ENCODE assay signal across 14 cellular contexts in genomic region chr1:234538062-234538731, GRCh38. TPM values are rescaled to one million over a fixed set of nuclear protein-coding genes. Genes with fewer than 3 reads are reported as not detected.
DNase-seq lines count a peak whose midpoint lies in the region; ATAC-seq and TF ChIP-seq lines count a peak whose summit lies in the region.
"Had no signal": no experiment of that assay in that cellular context is flagged by ENCODE, and none has a peak within 500 bp of the region (broad histone marks: within the 10 kb centered on the region; RNA-seq: fewer than 3 reads in every experiment).

No MANE protein-coding gene starts in this region.

- H3K27ac ChIP-seq in H9 (ENCODE audit: insufficient read length, low read depth, low read length): no peak overlapping the region
- peak overlapping the region; percentile 55 for H3K27ac ChIP-seq in colonic mucosa
- H3K27ac ChIP-seq in stomach smooth muscle (ENCODE audit: low read length): peak overlapping the region; percentile 100
- H3K27ac ChIP-seq: KMS-11 had no signal

- no peak overlapping the region for H2BK12ac ChIP-seq in H9 (ENCODE audit: insufficient read length, low read depth, low read length)

- no peak for ATAC-seq in stimulated activated naive CD8-positive, alpha-beta T cell treated with anti-CD3 and anti-CD28 coated beads, Interleukin-15, amount 100 ng/mL, for 72 hours

- no peaks in the 10 kb centered on the region for H3K79me2 ChIP-seq in H9 (ENCODE audit: insufficient read depth, low read length)

- H3K9me3 ChIP-seq in H9 (ENCODE audit: control insufficient read depth, low read depth, low read length) (no peaks in the 10 kb centered on the region), colonic mucosa (no peaks in the 10 kb centered on the region), stomach smooth muscle (ENCODE audit: control insufficient read depth in 2 of 2, low read length in 2 of 2) (no peaks in the 10 kb centered on the region)

- H3K36me3 Mint-ChIP-seq in H9 (ENCODE audit: insufficient read depth in 1 of 3, low read depth in 3 of 3): no peaks in the 10 kb centered on the region
- H3K36me3 Mint-ChIP-seq in CD14-positive monocyte: no peaks in the 10 kb centered on the region

- no peaks in the 10 kb centered on the region for H3K4me1 ChIP-seq in H9 (ENCODE audit: insufficient read depth, low read length)
- peaks cover 26% of the 10 kb centered on the region for H3K4me1 ChIP-seq in colonic mucosa
- peaks cover 100% of the 10 kb centered on the region for H3K4me1 ChIP-seq in stomach smooth muscle (ENCODE audit: control insufficient read depth, insufficient read depth, low read length)

- no peak overlapping the region for H2BK20ac ChIP-seq in H9 (ENCODE audit: low read depth, low read length, poor library complexity, severe bottlenecking)

- no peak overlapping the region for H2BK120ac ChIP-seq in H9 (ENCODE audit: low read depth, low read length, poor library complexity, severe bottlenecking)

- no peak overlapping the region for H4K91ac ChIP-seq in H9 (ENCODE audit: insufficient read length, low read depth, low read length)

- no peak overlapping the region for H2BK5ac ChIP-seq in H9 (ENCODE audit: insufficient read length, low read length)

- H3K4ac ChIP-seq in H9 (ENCODE audit: low read depth, low read length): no peak overlapping the region

- TF ChIP-seq CTCF in H9 (conservative IDR thresholded peaks at IDR 0.05) (no peak), colonic mucosa (IDR thresholded peaks at IDR 0.05) (no peak), CD14-positive monocyte (IDR thresholded peaks at IDR 0.05) (no peak)

- no peak overlapping the region for H3K4me3 ChIP-seq in colonic mucosa
- H3K4me3 ChIP-seq in stomach smooth muscle (ENCODE audit: low read length in 2 of 2): no peak overlapping the region

- H3K9me3 Mint-ChIP-seq in H9 (no peaks in the 10 kb centered on the region), CD14-positive monocyte (no peaks in the 10 kb centered on the region)
- no peaks in the 10 kb centered on the region for H3K9me3 Mint-ChIP-seq in stimulated activated naive CD8-positive, alpha-beta T cell treated with anti-CD3 and anti-CD28 coated beads, Interleukin-15, amount 100 ng/mL, for 72 hours
- H3K9me3 Mint-ChIP-seq: activated naive CD4-positive, alpha-beta T cell treated with anti-CD3 and anti-CD28 coated beads for 36 hours; central memory CD8-positive, alpha-beta T cell had no signal

- H3K27me3 ChIP-seq in H9 (ENCODE audit: insufficient read depth, low read length): no peaks in the 10 kb centered on the region
- H3K27me3 ChIP-seq in colonic mucosa: no peaks in the 10 kb centered on the region
- no peaks in the 10 kb centered on the region for H3K27me3 ChIP-seq in stomach smooth muscle (ENCODE audit: control insufficient read depth in 1 of 2, insufficient read depth in 2 of 2, low read length in 2 of 2)

- no peaks in the 10 kb centered on the region; the same call in 1 of the 2 replicates for H3K27me3 Mint-ChIP-seq in H9 (ENCODE audit: low read depth)
- peaks cover 2 to 5% (median 3%) of the 10 kb centered on the region in 3 donors for H3K27me3 Mint-ChIP-seq in CD14-positive monocyte (ENCODE audit: low read depth in 3 of 3)
- peaks cover 9% of the 10 kb centered on the region for H3K27me3 Mint-ChIP-seq in stimulated activated naive CD8-positive, alpha-beta T cell treated with anti-CD3 and anti-CD28 coated beads, Interleukin-15, amount 100 ng/mL, for 72 hours

- H2AFZ ChIP-seq in H9 (ENCODE audit: low read length): no peak overlapping the region

- DNase-seq in H9 (no peak), colonic mucosa (peak; percentile 80), mucosa of gallbladder (ENCODE audit: low spot score) (peak; percentile 75), CD14-positive monocyte (ENCODE audit: low spot score) (no peak), H4 (ENCODE audit: low spot score) (no peak)
- DNase-seq in stimulated activated CD4-positive, alpha-beta T cell treated with anti-CD3 and anti-CD28 coated beads, Interleukin-2, amount 100 ng/mL, for 24 hours: no peak
- no peak for DNase-seq in stimulated activated naive CD8-positive, alpha-beta T cell treated with anti-CD3 and anti-CD28 coated beads, Interleukin-15, amount 100 ng/mL, for 72 hours
- DNase-seq: activated naive CD4-positive, alpha-beta T cell treated with anti-CD3 and anti-CD28 coated beads for 36 hours; DMS53; NCI-H1694 treated with DMSO at 0.1 percent for 48 hours; SIG-M5 had no signal

- no peak overlapping the region for H2AK5ac ChIP-seq in H9 (ENCODE audit: insufficient read length, low read length)

- intact Hi-C loops in colonic mucosa (cut with DNase I): no loop called here
- intact Hi-C loops in CD14-positive monocyte (cut with micrococcal nuclease): no loop called here

- H3K27ac Mint-ChIP-seq in H9 (no peak overlapping the region; a peak in 1 of 7 replicates), CD14-positive monocyte (no peak overlapping the region)
- H3K27ac Mint-ChIP-seq in stimulated activated naive CD8-positive, alpha-beta T cell treated with anti-CD3 and anti-CD28 coated beads, Interleukin-15, amount 100 ng/mL, for 72 hours: no peak overlapping the region
- H3K27ac Mint-ChIP-seq: activated naive CD4-positive, alpha-beta T cell treated with anti-CD3 and anti-CD28 coated beads for 36 hours had no signal

- H3K14ac ChIP-seq in H9 (ENCODE audit: insufficient read depth, low read length): no peak overlapping the region

- H3K4me3 Mint-ChIP-seq in H9 (no peak overlapping the region), CD14-positive monocyte (no peak overlapping the region)
- H3K4me3 Mint-ChIP-seq in stimulated activated naive CD8-positive, alpha-beta T cell treated with anti-CD3 and anti-CD28 coated beads, Interleukin-15, amount 100 ng/mL, for 72 hours: no peak overlapping the region
- H3K4me3 Mint-ChIP-seq: activated naive CD4-positive, alpha-beta T cell treated with anti-CD3 and anti-CD28 coated beads for 36 hours; central memory CD8-positive, alpha-beta T cell had no signal

- H3K36me3 ChIP-seq in colonic mucosa (no peaks in the 10 kb centered on the region), stomach smooth muscle (ENCODE audit: control insufficient read depth in 2 of 2, insufficient read depth in 2 of 2, low read length in 2 of 2) (no peaks in the 10 kb centered on the region)

- no peak overlapping the region for H3K18ac ChIP-seq in H9 (ENCODE audit: insufficient read length, low read depth, low read length)

- H4K20me1 ChIP-seq in H9 (ENCODE audit: control insufficient read depth, insufficient read depth, insufficient read length): no peaks in the 10 kb centered on the region

- H4K5ac ChIP-seq in H9 (ENCODE audit: insufficient read length, low read depth, low read length): no peak overlapping the region

- H4K8ac ChIP-seq in H9 (replicated peaks; ENCODE audit: insufficient read length, low read depth, low read length): no peak overlapping the region

- no peak overlapping the region for H3T11ph ChIP-seq in H9 (ENCODE audit: low read length)

- peak overlapping the region; percentile 26 for H3K23ac ChIP-seq in H9 (ENCODE audit: insufficient read length, low read depth, low read length)

- no peaks in the 10 kb centered on the region for H3K23me2 ChIP-seq in H9 (ENCODE audit: insufficient read length, low read depth, low read length, poor library complexity, severe bottlenecking)

- WGBS in H9 (ENCODE audit: extremely low coverage, insufficient read length, low lambda C conversion rate): no CpG with 5 or more reads among the region's 19 CpGs

- no peak overlapping the region for H3K56ac ChIP-seq in H9 (ENCODE audit: insufficient read length, low read depth, low read length)

- H3K4me2 ChIP-seq in H9 (ENCODE audit: insufficient read depth, insufficient read length, low read length): no peak overlapping the region
- H3K4me2 ChIP-seq: KMS-11 had no signal

- no peak overlapping the region for H2BK15ac ChIP-seq in H9 (ENCODE audit: low read depth, low read length)

- no peaks in the 10 kb centered on the region for H3K79me1 ChIP-seq in H9 (ENCODE audit: insufficient read depth, low read depth, low read length, poor library complexity, severe bottlenecking)

- H3K4me1 Mint-ChIP-seq in H9 (peaks cover 19 to 32% of the 10 kb centered on the region in 2 experiments), CD14-positive monocyte (peaks cover 16% of the 10 kb centered on the region)
- peaks cover 13% of the 10 kb centered on the region for H3K4me1 Mint-ChIP-seq in stimulated activated naive CD8-positive, alpha-beta T cell treated with anti-CD3 and anti-CD28 coated beads, Interleukin-15, amount 100 ng/mL, for 72 hours
- H3K4me1 Mint-ChIP-seq: central memory CD8-positive, alpha-beta T cell had no signal

- H3K9ac ChIP-seq in H9 (ENCODE audit: extremely low read depth, insufficient read length, low read length) (no peak overlapping the region), colonic mucosa (ENCODE audit: low read depth in 2 of 2, low read length in 2 of 2) (peak overlapping the region in 1 of 2 donors; percentile 52), stomach smooth muscle (ENCODE audit: low read length in 2 of 2) (peak overlapping the region; percentile 49 to 89)
- H3K9ac ChIP-seq: KMS-11 had no signal

RNA-seq across cellular contexts. Expression of gene TARBP1, which starts 59.2 kb away (rescaled TPM):
- 19.6 and 20.2 TPM in 2 replicates for total RNA-seq in H9 (2021)
- 10 to 100 TPM; 19.6 to 23.1 TPM for total RNA-seq in colonic mucosa
- 22.0 TPM for total RNA-seq in mucosa of gallbladder
- 1 to 10 TPM; 1.4 to 3.2 TPM for polyA plus RNA-seq in CD14-positive monocyte
- total RNA-seq in H4 (2014; rRNA removed; shearing (Covaris generic)): 14.7 and 16.7 TPM in 2 replicates

Comparison
In these comparisons a context has a peak if more than half of its experiments do, and no peak if none do; other contexts are left out.
1. DNase-seq: peak in colonic mucosa (single experiment) and mucosa of gallbladder (single experiment); none in H9 (single experiment), stimulated activated CD4-positive, alpha-beta T cell treated with anti-CD3 and anti-CD28 coated beads, Interleukin-2, amount 100 ng/mL, for 24 hours (0 of 2), CD14-positive monocyte (single experiment), stimulated activated naive CD8-positive, alpha-beta T cell treated with anti-CD3 and anti-CD28 coated beads, Interleukin-15, amount 100 ng/mL, for 72 hours (0 of 2) and H4 (single experiment).